ENCODE assay signal across 8 cellular contexts in genomic region chr1:185317886-185318310, GRCh38. TPM values are rescaled to one million over a fixed set of nuclear protein-coding genes. Genes with fewer than 3 reads are reported as not detected.
DNase-seq lines count a peak whose midpoint lies in the region; ATAC-seq and TF ChIP-seq lines count a peak whose summit lies in the region.

No MANE protein-coding gene starts in this region.

- ATAC-seq in GM18519 (IDR thresholded peaks at IDR 0.05; ENCODE audit: low FRiP score, unreplicated experiment) (peak; percentile 46), HG03045 (IDR thresholded peaks at IDR 0.05; ENCODE audit: unreplicated experiment) (peak; percentile 31), thoracic aorta (ENCODE audit: insufficient number of reproducible peaks, low FRiP score, low read depth) (peak; percentile 4)

- TF ChIP-seq POLR2A in esophagus squamous epithelium (IDR thresholded peaks at IDR 0.05): no peak

- no peaks in the 10 kb centered on the region for H3K36me3 ChIP-seq in esophagus squamous epithelium
- H3K36me3 ChIP-seq in neuronal stem cell (replicated peaks in 1 of 2; ENCODE audit: control insufficient read depth in 2 of 2, insufficient read depth in 2 of 2, low read length in 2 of 2): peaks cover 0 to 5% of the 10 kb centered on the region in 2 donors
- no peaks in the 10 kb centered on the region for H3K36me3 ChIP-seq in thoracic aorta

- no peaks in the 10 kb centered on the region for H3K9me3 ChIP-seq in esophagus squamous epithelium
- H3K9me3 ChIP-seq in neuronal stem cell (replicated peaks in 1 of 2; ENCODE audit: control insufficient read depth in 2 of 2, insufficient read depth in 1 of 2, low read depth in 1 of 2, low read length in 2 of 2): no peaks in the 10 kb centered on the region
- H3K9me3 ChIP-seq in thoracic aorta: no peaks in the 10 kb centered on the region

- H3K14ac ChIP-seq in neuronal stem cell (ENCODE audit: low read length): no peak overlapping the region

- H3K4me1 ChIP-seq in esophagus squamous epithelium: peaks cover 18 to 47% (median 22%) of the 10 kb centered on the region in 3 donors
- H3K4me1 ChIP-seq in neuronal stem cell (ENCODE audit: control insufficient read depth in 2 of 2, insufficient read depth in 1 of 2, low read depth in 1 of 2, low read length in 2 of 2): peaks cover 5 to 14% of the 10 kb centered on the region in 2 donors
- peaks cover 14 to 27% of the 10 kb centered on the region in 2 donors for H3K4me1 ChIP-seq in thoracic aorta (ENCODE audit: control insufficient read depth in 1 of 2, low read depth in 2 of 2)

- peak overlapping the region; percentile 93 for H2BK5ac ChIP-seq in neuronal stem cell (ENCODE audit: low read length)

- peak overlapping the region; percentile 91 for H2AFZ ChIP-seq in neuronal stem cell (ENCODE audit: low read length)

- H3K27me3 ChIP-seq in esophagus squamous epithelium (no peaks in the 10 kb centered on the region), neuronal stem cell (ENCODE audit: control insufficient read depth in 3 of 3, insufficient read depth in 3 of 3, low read depth in 1 of 3, low read length in 3 of 3) (no peaks in the 10 kb centered on the region), thoracic aorta (replicated peaks; ENCODE audit: insufficient read depth) (no peaks in the 10 kb centered on the region)

- H3K4me3 ChIP-seq in esophagus squamous epithelium (peak overlapping the region; percentile 71 to 93 (median 86)), neuronal stem cell (ENCODE audit: low read length in 2 of 2) (peak overlapping the region; percentile 78 to 84), thoracic aorta (peak overlapping the region; percentile 96)

- peak in 2 of 6 experiments; percentile 25 to 53 for TF ChIP-seq CTCF in esophagus squamous epithelium (IDR thresholded peaks at IDR 0.05)
- no peak for TF ChIP-seq CTCF in thoracic aorta (IDR thresholded peaks at IDR 0.05)

- intact Hi-C loops in esophagus squamous epithelium (cut with DNase I): no loop called here

- 7 to 13% methylated on average over 9 to 10 of the region's 11 CpGs for WGBS in esophagus squamous epithelium, 2 donors
- WGBS in neuronal stem cell (ENCODE audit: extremely low coverage in 2 of 2, insufficient read length in 2 of 2, insufficient replicate concordance in 1 of 2), 2 donors: 100% methylated on average over 1 of the region's 11 CpGs; no CpG with 5 or more reads in 1 of the 2 donors

- DNase-seq in A172 (ENCODE audit: low spot score) (peak; percentile 53), NCI-H345 treated with DMSO at 0.1 percent for 48 hours (lab: John Stamatoyannopoulos, UW; ENCODE audit: unreplicated experiment) (peak; percentile 41), esophagus squamous epithelium (lab: John Stamatoyannopoulos, UW) (peak; percentile 21), neuronal stem cell (ENCODE audit: low spot score) (no peak), thoracic aorta (ENCODE audit: low spot score) (no peak)
- peak; percentile 75 for DNase-seq in activated CD8-positive, alpha-beta memory T cell treated with anti-CD3 and anti-CD28 coated beads, Interleukin-2, amount 50 U/mL, for 4 hours

- no peak overlapping the region for H2BK12ac ChIP-seq in neuronal stem cell (ENCODE audit: low read length)

- H3K9ac ChIP-seq in neuronal stem cell (ENCODE audit: low read depth, low read length, poor library complexity): no peak overlapping the region

- no peak overlapping the region for H2BK120ac ChIP-seq in neuronal stem cell (ENCODE audit: low read depth, low read length)

- no peak overlapping the region for H3K18ac ChIP-seq in neuronal stem cell (ENCODE audit: low read length)

- H3K4ac ChIP-seq in neuronal stem cell (ENCODE audit: low read length): no peak overlapping the region

- peak overlapping the region; percentile 64 for H4K91ac ChIP-seq in neuronal stem cell (ENCODE audit: low read depth, low read length, poor library complexity)

- peak overlapping the region; percentile 78 for H3K4me2 ChIP-seq in neuronal stem cell (ENCODE audit: insufficient read depth, low read length, poor library complexity, severe bottlenecking)

- peak overlapping the region; percentile 83 for H2BK15ac ChIP-seq in neuronal stem cell (ENCODE audit: low read length)

- no peak overlapping the region for H3K23ac ChIP-seq in neuronal stem cell (ENCODE audit: low read depth, low read length, poor library complexity)

- peaks cover 9% of the 10 kb centered on the region for H3K79me1 ChIP-seq in neuronal stem cell (ENCODE audit: low read depth, low read length)

- H3K27ac ChIP-seq in esophagus squamous epithelium (peak overlapping the region; percentile 93 to 100 (median 96)), neuronal stem cell (replicated peaks; ENCODE audit: low read length) (no peak overlapping the region), thoracic aorta (peak overlapping the region; percentile 79 to 93)

- H2AK5ac ChIP-seq in neuronal stem cell (ENCODE audit: low read depth, low read length): peak overlapping the region; percentile 24

- no peak overlapping the region for H4K8ac ChIP-seq in neuronal stem cell (ENCODE audit: low read depth, low read length)

RNA-seq across cellular contexts. Expression of gene IVNS1ABP, which starts 0.9 kb away (rescaled TPM):
- 60.4 and 67.7 TPM in 2 replicates for total RNA-seq in A172 (2014; rRNA removed; shearing (Covaris generic))
- total RNA-seq in esophagus squamous epithelium: 10 to 100 TPM; 42.1 to 98.4 (median 52.5) TPM
- 74.7 TPM for polyA plus RNA-seq in neuronal stem cell (2013, experiment 1 of 2)
- polyA plus RNA-seq in neuronal stem cell (2013, experiment 2 of 2): 73.7 TPM
- 10 to 100 TPM; 44.0 to 72.0 TPM for total RNA-seq in thoracic aorta

Comparison
In these comparisons a context has a peak if more than half of its experiments do, and no peak if none do; other contexts are left out.
1. DNase-seq: peak in A172 (single experiment), NCI-H345 treated with DMSO at 0.1 percent for 48 hours (single experiment), activated CD8-positive, alpha-beta memory T cell treated with anti-CD3 and anti-CD28 coated beads, Interleukin-2, amount 50 U/mL, for 4 hours (single experiment) and esophagus squamous epithelium (single experiment); none in neuronal stem cell (single experiment) and thoracic aorta (single experiment).
2. Peak in every context shown above with its lines, with median percentiles within 50 percentile points of each other: ATAC-seq and H3K4me3 ChIP-seq.